8 cellular contexts compared by ENCODE assay signal in genomic region chr20:4740774-4741431, GRCh38. TPM values are rescaled to one million over a fixed set of nuclear protein-coding genes. Genes with fewer than 3 reads are reported as not detected.
DNase-seq lines count a peak whose midpoint lies in the region; FAIRE-seq and TF ChIP-seq lines count a peak whose summit lies in the region.

No MANE protein-coding gene starts in this region.

- TF ChIP-seq CTCF in epithelial cell of esophagus (IDR thresholded peaks at IDR 0.05; ENCODE audit: insufficient read depth, low read depth, low read length, missing control alignments) (peak; percentile 64), osteocyte (IDR thresholded peaks at IDR 0.05) (peak; percentile 73)

- no peak overlapping the region for H3K4me3 ChIP-seq in epithelial cell of esophagus (ENCODE audit: low read length)

- FAIRE-seq in urothelium cell line (lab: Jason Lieb, UNC), result no peak

- no peaks in the 10 kb centered on the region for H3K9me3 Mint-ChIP-seq in osteocyte (ENCODE audit: unreplicated experiment)

- H3K36me3 Mint-ChIP-seq in osteocyte (ENCODE audit: unreplicated experiment), result no peaks in the 10 kb centered on the region

- H3K27me3 Mint-ChIP-seq in osteocyte (ENCODE audit: unreplicated experiment), result peaks cover 35% of the 10 kb centered on the region

- no peaks in the 10 kb centered on the region for H3K4me1 Mint-ChIP-seq in osteocyte (ENCODE audit: unreplicated experiment)

- H3K4me3 Mint-ChIP-seq in osteocyte (ENCODE audit: unreplicated experiment), result no peak overlapping the region

- DNase-seq in NCI-H510A treated with DMSO at 0.1 percent for 48 hours (lab: John Stamatoyannopoulos, UW), result peak; percentile 25
- no peak for DNase-seq in NCI-H510A (lab: John Stamatoyannopoulos, UW)
- DNase-seq in NCI-H526 treated with DMSO at 0.1 percent for 48 hours (lab: John Stamatoyannopoulos, UW), result peak; percentile 22
- peak; percentile 86 for DNase-seq in activated CD8-positive, alpha-beta memory T cell treated with anti-CD3 and anti-CD28 coated beads for 24 hours
- peak; percentile 44 for DNase-seq in epithelial cell of esophagus (ENCODE audit: low read depth)
- DNase-seq in osteocyte (ENCODE audit: extremely low spot score, unreplicated experiment), result peak; percentile 85
- peak; percentile 50 for DNase-seq in urothelium cell line (ENCODE audit: low spot score)
- DNase-seq in NCI-H1436 (lab: John Stamatoyannopoulos, UW), result no peak

- H3K27ac Mint-ChIP-seq in osteocyte (ENCODE audit: unreplicated experiment), result no peak overlapping the region

RNA-seq across cellular contexts. Expression of gene PRND, which starts 19.2 kb away (rescaled TPM):
- not detected in 2 replicates for total RNA-seq in osteocyte

RNA-seq across cellular contexts. Expression of gene PRNP, which starts 54.6 kb away (rescaled TPM):
- 64.7 and 68.8 TPM in 2 replicates for total RNA-seq in osteocyte

Comparison
In these comparisons a context has a peak if more than half of its experiments do, and no peak if none do; other contexts are left out.
1. DNase-seq: peak in NCI-H510A treated with DMSO at 0.1 percent for 48 hours (single experiment), NCI-H526 treated with DMSO at 0.1 percent for 48 hours (single experiment), activated CD8-positive, alpha-beta memory T cell treated with anti-CD3 and anti-CD28 coated beads for 24 hours (single experiment), epithelial cell of esophagus (single experiment), osteocyte (single experiment) and urothelium cell line (single experiment); none in NCI-H510A (single experiment) and NCI-H1436 (single experiment).